In genomic region chr11:66409226-66409625, GRCh38 we compare ENCODE assay signal across 11 cellular contexts. TPM values are rescaled to one million over a fixed set of nuclear protein-coding genes. Genes with fewer than 3 reads are reported as not detected.
DNase-seq lines count a peak whose midpoint lies in the region; TF ChIP-seq lines count a peak whose summit lies in the region.
"Had no signal": no experiment of that assay in that cellular context is flagged by ENCODE, and none has a peak within 500 bp of the region (broad histone marks: within the 10 kb centered on the region; RNA-seq: fewer than 3 reads in every experiment).

No MANE protein-coding gene starts in this region.

- no peak overlapping the region for H3K4me2 ChIP-seq in parathyroid adenoma (ENCODE audit: low read length)

- no peak overlapping the region for H3K4me3 Mint-ChIP-seq in CD8-positive, alpha-beta memory T cell

- peak overlapping the region; percentile 71; the same call in 1 of the 2 replicates for H3K9ac ChIP-seq in HUES64 (ENCODE audit: low read depth, low read length)
- H3K9ac ChIP-seq in endocrine pancreas (ENCODE audit: control insufficient read depth, insufficient read depth, low read length) = peak overlapping the region; percentile 56
- H3K9ac ChIP-seq in parathyroid adenoma = no peak overlapping the region

- DNase-seq in AG04450 (ENCODE audit: low read depth, low spot score) = no peak
- DNase-seq in effector CD8-positive, alpha-beta T cell (lab: John Stamatoyannopoulos, UW) = no peak
- DNase-seq in NCI-H1694 treated with DMSO at 0.1 percent for 48 hours (lab: John Stamatoyannopoulos, UW) = no peak
- DNase-seq in CD8-positive, alpha-beta memory T cell = no peak
- no peak for DNase-seq in iPS-NIHi7 (ENCODE audit: extremely low spot score)

- H3K27ac Mint-ChIP-seq in CD8-positive, alpha-beta memory T cell = no peak overlapping the region

- no peaks in the 10 kb centered on the region for H3K79me2 ChIP-seq in parathyroid adenoma

- no peaks in the 10 kb centered on the region for H3K9me3 ChIP-seq in AG04450 (ENCODE audit: control insufficient read depth, insufficient read depth, low read length)
- H3K9me3 ChIP-seq in HUES64 (ENCODE audit: insufficient read depth, low read depth, low read length) = no peaks in the 10 kb centered on the region
- H3K9me3 ChIP-seq in endocrine pancreas (ENCODE audit: control insufficient read depth, low read length) = no peaks in the 10 kb centered on the region
- H3K9me3 ChIP-seq in parathyroid adenoma (ENCODE audit: control insufficient read depth, low read length) = no peaks in the 10 kb centered on the region
- H3K9me3 ChIP-seq in CD8-positive, alpha-beta memory T cell (ENCODE audit: low read length) = no peaks in the 10 kb centered on the region

- peaks cover 19% of the 10 kb centered on the region for H3K4me1 ChIP-seq in HUES64 (ENCODE audit: insufficient read depth, low read length)
- H3K4me1 ChIP-seq in endocrine pancreas (ENCODE audit: control insufficient read depth, insufficient read depth, low read length) = no peaks in the 10 kb centered on the region
- no peaks in the 10 kb centered on the region for H3K4me1 ChIP-seq in parathyroid adenoma
- H3K4me1 ChIP-seq in CD8-positive, alpha-beta memory T cell (ENCODE audit: insufficient read depth, low read length) = peaks cover 3% of the 10 kb centered on the region

- H3K27ac ChIP-seq in AG04450 (ENCODE audit: low read depth, low read length) (no peak overlapping the region), HUES64 (ENCODE audit: low read depth, low read length) (peak overlapping the region; percentile 81; the same call in 1 of the 2 replicates), parathyroid adenoma (no peak overlapping the region)
- H3K27ac ChIP-seq in CD8-positive, alpha-beta memory T cell (ENCODE audit: low read depth, low read length) = no peak overlapping the region

- CTCF ChIA-PET in AG04450 (lab: Charles Lee) = interaction anchor here (0.6 to 3.6 kb wide), 19 partner anchors 8 to 480 kb away, joined by 3 to 26 read pairs (median 6); partner anchors contain the start of genes BRMS1, MRPL11, NPAS4 and RBM4B
- CTCF ChIA-PET in CD8-positive, alpha-beta memory T cell (lab: Charles Lee) = interaction anchor here (0.7 to 5.3 kb wide), 22 partner anchors 8 to 337 kb away, joined by 3 to 37 read pairs (median 4); partner anchors contain the start of genes ACTN3, DPP3, MRPL11 and NPAS4

- H3K36me3 ChIP-seq in HUES64 (ENCODE audit: insufficient read depth, low read length) = no peaks in the 10 kb centered on the region
- H3K36me3 ChIP-seq in endocrine pancreas (ENCODE audit: control insufficient read depth, insufficient read depth, low read length) = no peaks in the 10 kb centered on the region
- no peaks in the 10 kb centered on the region for H3K36me3 ChIP-seq in parathyroid adenoma (ENCODE audit: control insufficient read depth, insufficient read depth, low read length)
- H3K36me3 ChIP-seq in CD8-positive, alpha-beta memory T cell (ENCODE audit: insufficient read depth, low read length) = no peaks in the 10 kb centered on the region

- H3K27me3 ChIP-seq in AG04450 (ENCODE audit: control insufficient read depth, insufficient read depth, low read length) (no peaks in the 10 kb centered on the region), HUES64 (ENCODE audit: insufficient read depth, low read length) (no peaks in the 10 kb centered on the region), endocrine pancreas (ENCODE audit: control insufficient read depth, insufficient read depth, low read length) (no peaks in the 10 kb centered on the region), parathyroid adenoma (ENCODE audit: control insufficient read depth, insufficient read depth, low read length) (no peaks in the 10 kb centered on the region)
- peaks cover 9% of the 10 kb centered on the region for H3K27me3 ChIP-seq in CD8-positive, alpha-beta memory T cell (ENCODE audit: insufficient read depth, low read length, poor library complexity, severe bottlenecking)

- H3K27me3 Mint-ChIP-seq in CD8-positive, alpha-beta memory T cell = peaks cover 25 to 52% of the 10 kb centered on the region in 2 donors

- H3K36me3 Mint-ChIP-seq in CD8-positive, alpha-beta memory T cell = no peaks in the 10 kb centered on the region
- H3K36me3 Mint-ChIP-seq: CD4-positive, alpha-beta memory T cell had no signal

- no peak for TF ChIP-seq CTCF in AG04450 (IDR thresholded peaks at IDR 0.05; ENCODE audit: low read depth, low read length)
- no peak for TF ChIP-seq CTCF in parathyroid adenoma (IDR thresholded peaks at IDR 0.05)

- H3K4me1 Mint-ChIP-seq in CD8-positive, alpha-beta memory T cell = peaks cover 2 to 5% (median 4%) of the 10 kb centered on the region in 3 donors

- POLR2A ChIA-PET in AG04450 (lab: Yijun Ruan, JAX) = interaction anchor here (0.7 to 2.6 kb wide), 5 partner anchors 9 to 269 kb away, joined by 4 to 12 read pairs (median 6); partner anchors contain the start of genes DPP3 and RBM4B
- POLR2A ChIA-PET in CD8-positive, alpha-beta memory T cell (lab: Charles Lee) = interaction anchor here (0.5 to 1.3 kb wide), 3 partner anchors 12 to 904 kb away, joined by 3 to 4 read pairs (median 3); no protein-coding TSS in a partner anchor

- H3K4me3 ChIP-seq in AG04450 (ENCODE audit: low read depth, low read length) (peak overlapping the region; percentile 59), HUES64 (ENCODE audit: low read length) (peak overlapping the region; percentile 70), endocrine pancreas (ENCODE audit: control insufficient read depth, insufficient read depth, low read length) (no peak overlapping the region), parathyroid adenoma (ENCODE audit: low read depth, low read length) (no peak overlapping the region)
- H3K4me3 ChIP-seq in CD8-positive, alpha-beta memory T cell (ENCODE audit: low read length) = no peak overlapping the region

- H3K9me3 Mint-ChIP-seq in CD8-positive, alpha-beta memory T cell = no peaks in the 10 kb centered on the region
- H3K9me3 Mint-ChIP-seq: CD4-positive, alpha-beta memory T cell had no signal

- peak overlapping the region; percentile 42 for H2AFZ ChIP-seq in parathyroid adenoma

- WGBS in HUES64 = 25% methylated on average over 15 of the region's 15 CpGs

RNA-seq across cellular contexts. Expression of gene NPAS4, which starts 11.6 kb away (rescaled TPM):
- 0.12 and 0.14 TPM in 2 replicates for polyA plus RNA-seq in AG04450 (2011; rRNA removed)
- polyA minus RNA-seq in AG04450 (2011; rRNA and poly(A)+ RNA removed) = 0.26 and 0.37 TPM in 2 replicates
- polyA plus RNA-seq in HUES64 (2013, experiment 1 of 2) = 0.35 TPM
- 0.19 TPM for polyA plus RNA-seq in HUES64 (2013, experiment 2 of 2)
- not detected for total RNA-seq in CD8-positive, alpha-beta memory T cell
- polyA plus RNA-seq in CD8-positive, alpha-beta memory T cell = not detected
- total RNA-seq: CD4-positive, alpha-beta memory T cell; epithelial cell of proximal tubule had no signal
- polyA plus RNA-seq: CD4-positive, alpha-beta memory T cell; keratinocyte had no signal

RNA-seq across cellular contexts. Expression of gene MRPL11, which starts 29.4 kb away (rescaled TPM):
- 43.1 and 55.1 TPM in 2 replicates for polyA plus RNA-seq in AG04450 (2011; rRNA removed)
- polyA minus RNA-seq in AG04450 (2011; rRNA and poly(A)+ RNA removed) = 14.8 and 17.5 TPM in 2 replicates
- polyA plus RNA-seq in HUES64 (2013, experiment 1 of 2) = 112 TPM
- 113 TPM for polyA plus RNA-seq in HUES64 (2013, experiment 2 of 2)
- 100 to 1,000 TPM; 148 to 152 TPM for total RNA-seq in CD8-positive, alpha-beta memory T cell
- 86.9 TPM for polyA plus RNA-seq in CD8-positive, alpha-beta memory T cell

RNA-seq across cellular contexts. Expression of gene SLC29A2, which starts 37.7 kb away (rescaled TPM):
- 0.16 and 0.46 TPM in 2 replicates for polyA plus RNA-seq in AG04450 (2011; rRNA removed)
- 0.14 and 0.26 TPM in 2 replicates for polyA minus RNA-seq in AG04450 (2011; rRNA and poly(A)+ RNA removed)
- polyA plus RNA-seq in HUES64 (2013, experiment 1 of 2) = 20.4 TPM
- polyA plus RNA-seq in HUES64 (2013, experiment 2 of 2) = 22.7 TPM
- total RNA-seq in CD8-positive, alpha-beta memory T cell = 1 to 10 TPM; 7.9 to 8.5 TPM
- 1.9 TPM for polyA plus RNA-seq in CD8-positive, alpha-beta memory T cell

RNA-seq across cellular contexts. Expression of gene PELI3, which starts 57.5 kb away (rescaled TPM):
- 4.6 and 5.6 TPM in 2 replicates for polyA plus RNA-seq in AG04450 (2011; rRNA removed)
- 10.1 and 11.5 TPM in 2 replicates for polyA minus RNA-seq in AG04450 (2011; rRNA and poly(A)+ RNA removed)
- 3.6 TPM for polyA plus RNA-seq in HUES64 (2013, experiment 1 of 2)
- polyA plus RNA-seq in HUES64 (2013, experiment 2 of 2) = 4.8 TPM
- total RNA-seq in CD8-positive, alpha-beta memory T cell = 1 to 10 TPM; 5.3 to 6.6 TPM
- polyA plus RNA-seq in CD8-positive, alpha-beta memory T cell = 7.0 TPM

Comparison
In these comparisons a context has a peak if more than half of its experiments do, and no peak if none do; other contexts are left out.
1. H3K4me3 ChIP-seq: peak in AG04450 (single experiment) and HUES64 (single experiment); none in endocrine pancreas (single experiment), parathyroid adenoma (single experiment) and CD8-positive, alpha-beta memory T cell (single experiment).